8 cellular contexts compared by ENCODE assay signal in the genomic region with DNA sequence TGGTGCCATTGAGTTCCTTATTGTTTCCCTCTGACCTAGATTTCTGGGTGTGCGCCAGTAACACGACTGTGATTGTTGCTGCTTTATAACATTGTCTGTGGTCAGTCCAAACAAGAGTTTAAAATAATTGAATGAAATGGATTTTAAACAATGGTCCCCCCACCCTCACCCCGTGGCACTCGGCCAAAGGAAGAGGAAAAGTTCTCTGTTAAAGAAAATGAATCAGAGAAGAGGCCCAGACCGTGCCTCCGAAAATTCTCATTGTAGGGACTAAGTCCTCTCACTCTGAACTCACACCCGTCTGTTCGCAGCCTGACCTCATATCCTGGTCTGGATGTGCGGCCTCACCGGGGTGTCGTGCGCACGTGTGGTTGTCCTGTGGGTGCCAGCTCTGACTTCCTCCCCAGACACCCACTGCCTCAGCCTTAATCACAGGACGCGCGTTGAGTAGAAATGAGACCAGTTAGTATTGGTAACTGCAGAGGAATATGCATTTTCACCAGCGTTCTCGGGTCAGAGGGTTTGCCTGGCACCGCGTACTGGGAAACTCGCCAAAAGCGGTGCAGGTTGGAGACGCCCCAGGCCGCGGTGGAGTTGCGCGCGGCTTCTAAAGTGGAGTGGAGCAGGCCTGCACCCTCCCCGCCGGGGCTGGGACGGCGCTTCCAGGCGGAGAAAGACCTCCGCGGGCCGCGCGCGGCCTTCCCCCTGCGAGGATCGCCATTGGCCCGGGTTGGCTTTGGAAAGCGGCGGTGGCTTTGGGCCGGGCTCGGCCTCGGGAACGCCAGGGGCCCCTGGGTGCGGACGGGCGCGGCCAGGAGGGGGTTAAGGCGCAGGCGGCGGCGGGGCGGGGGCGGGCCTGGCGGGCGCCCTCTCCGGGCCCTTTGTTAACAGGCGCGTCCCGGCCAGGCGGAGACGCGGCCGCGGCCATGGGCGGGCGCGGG. TPM values are rescaled to one million over a fixed set of nuclear protein-coding genes. Genes with fewer than 3 reads are reported as not detected.
DNase-seq lines count a peak whose midpoint lies in the region; ATAC-seq and TF ChIP-seq lines count a peak whose summit lies in the region.

A gene (plus strand): TSS at position 884 of the 941 bp plus-strand sequence. CDS start 193 bp downstream, outside the sequence.

- peaks cover 1% of the 10 kb centered on the region for H3K36me3 Mint-ChIP-seq in activated CD4-positive, alpha-beta T cell treated with anti-CD3 and anti-CD28 coated beads, Interleukin-2, amount 10 ng/mL, durations not matched to agents 7 days and 5 days (ENCODE audit: low read depth)

- H3K9me3 Mint-ChIP-seq in activated CD4-positive, alpha-beta T cell treated with anti-CD3 and anti-CD28 coated beads, Interleukin-2, amount 10 ng/mL, durations not matched to agents 7 days and 5 days: no peaks in the 10 kb centered on the region

- peaks cover 11 to 50% of the 10 kb centered on the region in 2 donors for H3K4me1 ChIP-seq in left lung

- peak within 1 kb of the TSS; percentile 98 for H3K27ac Mint-ChIP-seq in activated CD4-positive, alpha-beta T cell treated with anti-CD3 and anti-CD28 coated beads, Interleukin-2, amount 10 ng/mL, durations not matched to agents 7 days and 5 days

- no peaks in the 10 kb centered on the region for H3K36me3 ChIP-seq in left lung

- POLR2A ChIA-PET in activated CD4-positive, alpha-beta T cell treated with anti-CD3 and anti-CD28 coated beads, Interleukin-2, amount 10 ng/mL, durations not matched to agents 7 days and 5 days (lab: Charles Lee): interaction anchor here (0.7 kb wide), 1 partner anchor 127 kb away, joined by 3 read pairs; no protein-coding TSS in a partner anchor

- no peaks in the 10 kb centered on the region for H3K27me3 ChIP-seq in left lung

- H3K27me3 Mint-ChIP-seq in activated CD4-positive, alpha-beta T cell treated with anti-CD3 and anti-CD28 coated beads, Interleukin-2, amount 10 ng/mL, durations not matched to agents 7 days and 5 days: no peaks in the 10 kb centered on the region

- DNase-seq in NCI-H345 treated with DMSO at 0.1 percent for 48 hours (lab: John Stamatoyannopoulos, UW; ENCODE audit: unreplicated experiment) (peak; percentile 39), dedifferentiated amniotic fluid mesenchymal stem cell (ENCODE audit: extremely low spot score) (peak; percentile 44), left lung (peak; percentile 75 to 85)
- DNase-seq in activated CD4-positive, alpha-beta T cell treated with anti-CD3 and anti-CD28 coated beads, Interleukin-2, amount 10 ng/mL, durations not matched to agents 7 days and 5 days: peak; percentile 63
- peak; percentile 43 to 48 for DNase-seq in stimulated activated CD4-positive, alpha-beta T cell treated with anti-CD3 and anti-CD28 coated beads, Interleukin-4, amount 100 ng/mL, for 4 hours

- 0 out of 2 replicates have a peak, but pooled peaks have one; percentile 2 for TF ChIP-seq CTCF in 22Rv1 (IDR thresholded peaks at IDR 0.05)
- TF ChIP-seq CTCF in left lung (IDR thresholded peaks at IDR 0.05): no peak

- CTCF ChIA-PET in activated CD4-positive, alpha-beta T cell treated with anti-CD3 and anti-CD28 coated beads, Interleukin-2, amount 10 ng/mL, durations not matched to agents 7 days and 5 days (lab: Charles Lee): interaction anchor here (1.2 kb wide), 1 partner anchor 20 kb away, joined by 4 read pairs; no protein-coding TSS in a partner anchor

- H3K4me3 Mint-ChIP-seq in activated CD4-positive, alpha-beta T cell treated with anti-CD3 and anti-CD28 coated beads, Interleukin-2, amount 10 ng/mL, durations not matched to agents 7 days and 5 days: peak within 1 kb of the TSS; percentile 97

- H3K4me1 Mint-ChIP-seq in activated CD4-positive, alpha-beta T cell treated with anti-CD3 and anti-CD28 coated beads, Interleukin-2, amount 10 ng/mL, durations not matched to agents 7 days and 5 days: peaks cover 24% of the 10 kb centered on the region

- intact Hi-C loops in left lung (cut with DNase I): no loop called here

- no peaks in the 10 kb centered on the region for H3K9me3 ChIP-seq in left lung

- H3K27ac ChIP-seq in 22Rv1 (peak within 1 kb of the TSS; percentile 74), left lung (peak within 1 kb of the TSS; percentile 85 to 90)

- peak within 1 kb of the TSS; percentile 55 to 62 for H3K4me3 ChIP-seq in left lung

- ATAC-seq in GM18517 (IDR thresholded peaks at IDR 0.05; ENCODE audit: unreplicated experiment) (peak; percentile 73), HG03097 (IDR thresholded peaks at IDR 0.05; ENCODE audit: low FRiP score, unreplicated experiment) (peak; percentile 60), left lung (peak; percentile 90)

RNA-seq across cellular contexts. Expression of the gene that starts here (rescaled TPM):
- total RNA-seq in activated CD4-positive, alpha-beta T cell treated with anti-CD3 and anti-CD28 coated beads, Interleukin-2, amount 10 ng/mL, durations not matched to agents 7 days and 5 days: 10 to 100 TPM; 33.5 to 37.3 TPM
- total RNA-seq in left lung: 10 to 100 TPM; 55.6 to 63.5 TPM

Comparison
In these comparisons a context has a peak if more than half of its experiments do, and no peak if none do; other contexts are left out.
1. Peak in every context shown above with its lines: DNase-seq, ATAC-seq, H3K4me3 ChIP-seq and H3K27ac ChIP-seq.